18 cellular contexts compared by ENCODE assay signal in genomic region chr6:105831321-105831720, GRCh38.
A peak's percentile ranks its signal among the peaks of the same experiment; 100 is the strongest.
DNase-seq lines count a peak whose midpoint lies in the region; ATAC-seq, FAIRE-seq and TF ChIP-seq lines count a peak whose summit lies in the region.
"Had no signal": no experiment of that assay in that cellular context is flagged by ENCODE, and none has a peak within 500 bp of the region (broad histone marks: within the 10 kb centered on the region; RNA-seq: fewer than 3 reads in every experiment).

No MANE protein-coding gene starts in this region.

- H3K4me3 ChIP-seq in OCI-LY3 (ENCODE audit: low read length) (no peak overlapping the region), K562 (no peak overlapping the region), neutrophil (ENCODE audit: low read depth in 1 of 2, low read length in 1 of 2) (no peak overlapping the region), hepatocyte (no peak overlapping the region)

- no peaks in the 10 kb centered on the region for H3K9me3 ChIP-seq in OCI-LY3 (ENCODE audit: insufficient read depth, low read length)
- H3K9me3 ChIP-seq in K562 (replicated peaks; ENCODE audit: control insufficient read depth, insufficient read depth, low read depth, low read length): no peaks in the 10 kb centered on the region
- H3K9me3 ChIP-seq in neutrophil: no peaks in the 10 kb centered on the region
- no peaks in the 10 kb centered on the region for H3K9me3 ChIP-seq in hepatocyte (ENCODE audit: low read depth)

- H3K4me2 ChIP-seq in OCI-LY3 (ENCODE audit: low read length) (peak overlapping the region; percentile 26), K562 (ENCODE audit: insufficient read depth, low read length) (no peak overlapping the region), hepatocyte (no peak overlapping the region)

- no peak for TF ChIP-seq RAD21 in K562 (CRISPR knock-in tag; conservative IDR thresholded peaks at IDR 0.05 in 1 of 2, IDR thresholded peaks at IDR 0.05 in 1 of 2)

- H3K36me3 ChIP-seq in OCI-LY3 (replicated peaks; ENCODE audit: low read depth, low read length) (no peaks in the 10 kb centered on the region), K562 (ENCODE audit: control insufficient read depth, insufficient read depth, low read length) (no peaks in the 10 kb centered on the region), neutrophil (no peaks in the 10 kb centered on the region), hepatocyte (replicated peaks; ENCODE audit: insufficient read depth, low read depth) (no peaks in the 10 kb centered on the region)

- ATAC-seq in K562: no peak

- no peaks in the 10 kb centered on the region for H3K9me2 ChIP-seq in hepatocyte (replicated peaks; ENCODE audit: insufficient read depth)

- no peak overlapping the region for H2AFZ ChIP-seq in OCI-LY3 (ENCODE audit: low read depth, low read length)
- H2AFZ ChIP-seq in K562 (ENCODE audit: low read depth, low read length): peak overlapping the region; percentile 78; the same call in 1 of the 2 replicates
- no peak overlapping the region for H2AFZ ChIP-seq in hepatocyte

- DNase-seq in NCI-H2171 treated with DMSO at 0.1 percent for 48 hours (lab: John Stamatoyannopoulos, UW) (peak; percentile 21), NCI-H2171 (lab: John Stamatoyannopoulos, UW) (no peak), K562 (ENCODE audit: extremely low read depth in 1 of 4, low spot score in 3 of 4) (no peak), medulla oblongata (ENCODE audit: extremely low spot score) (no peak), hepatocyte (ENCODE audit: low spot score) (no peak)
- DNase-seq in activated effector memory CD4-positive, alpha-beta T cell treated with anti-CD3 and anti-CD28 coated beads, Interleukin-2, amount 50 U/mL, for 16 hours: no peak
- DNase-seq: COR-L47, GOT3, MV-4-11, NCI-H1417 treated with DMSO at 0.1 percent for 48 hours, NCI-H2081 treated with DMSO at 0.1 percent for 48 hours, NCI-H446 treated with DMSO at 0.1 percent for 48 hours, NCI-H774, RPMI8226, SIG-M5 had no signal

- CTCF ChIA-PET in K562 (lab: Yijun Ruan, JAX; ENCODE audit: low intra/inter-chr PET ratio): no interaction called here

- H3K9ac ChIP-seq in OCI-LY3 (ENCODE audit: low read length) (no peak overlapping the region), K562 (ENCODE audit: insufficient read depth in 1 of 2, low read depth in 2 of 2, low read length in 2 of 2) (no peak overlapping the region)

- WGBS in K562 (ENCODE audit: insufficient coverage, low coverage, missing lambda C conversion rate): 61% methylated on average over 3 of the region's 3 CpGs
- 90% methylated on average over 3 of the region's 3 CpGs for WGBS in hepatocyte (ENCODE audit: low lambda C conversion rate, missing lambda C conversion rate)

- H4K20me1 ChIP-seq in OCI-LY3 (ENCODE audit: insufficient read depth, low read length) (no peaks in the 10 kb centered on the region), K562 (replicated peaks; ENCODE audit: control insufficient read depth, insufficient read depth, low read length) (no peaks in the 10 kb centered on the region), hepatocyte (ENCODE audit: insufficient read depth, poor library complexity, severe bottlenecking) (no peaks in the 10 kb centered on the region)

- H3K27me3 ChIP-seq in OCI-LY3 (ENCODE audit: low read depth, low read length) (no peaks in the 10 kb centered on the region), K562 (ENCODE audit: control insufficient read depth in 2 of 2, insufficient read depth in 2 of 2, low read length in 2 of 2) (no peaks in the 10 kb centered on the region), neutrophil (no peaks in the 10 kb centered on the region), hepatocyte (no peaks in the 10 kb centered on the region)

- TF ChIP-seq POLR2A in K562 (conservative IDR thresholded peaks at IDR 0.05): no peak

- in situ Hi-C loops in K562 (cut with MboI): no loop called here

- no peak for TF ChIP-seq CTCF in OCI-LY3 (IDR thresholded peaks at IDR 0.05; ENCODE audit: low read depth, low read length)
- no peak for TF ChIP-seq CTCF in K562 (IDR thresholded peaks at IDR 0.05 in 2 of 3, conservative IDR thresholded peaks at IDR 0.05 in 1 of 3; ENCODE audit: insufficient read depth in 2 of 3, low read depth in 1 of 3, low read length in 3 of 3)
- TF ChIP-seq CTCF in neutrophil (IDR thresholded peaks at IDR 0.05): no peak
- TF ChIP-seq CTCF in hepatocyte (IDR thresholded peaks at IDR 0.05; ENCODE audit: poor library complexity): no peak

- peaks cover 22% of the 10 kb centered on the region for H3K4me1 ChIP-seq in OCI-LY3 (ENCODE audit: low read length)
- peaks cover 0 to 16% of the 10 kb centered on the region in 2 experiments; a peak in 3 of 5 replicates for H3K4me1 ChIP-seq in K562 (replicated peaks in 1 of 2; ENCODE audit: control insufficient read depth in 2 of 2, insufficient read depth in 2 of 2, low read length in 2 of 2)
- H3K4me1 ChIP-seq in neutrophil (ENCODE audit: control insufficient read depth in 1 of 2, insufficient read depth in 1 of 2, low read depth in 1 of 2, low read length in 1 of 2): peaks cover 18 to 31% of the 10 kb centered on the region in 2 experiments
- no peaks in the 10 kb centered on the region for H3K4me1 ChIP-seq in hepatocyte (ENCODE audit: insufficient read depth)

- H3K27ac ChIP-seq in OCI-LY3 (ENCODE audit: low read length) (no peak overlapping the region), K562 (ENCODE audit: extremely low read depth, low read depth, low read length) (no peak overlapping the region), neutrophil (peak overlapping the region; percentile 76), hepatocyte (no peak overlapping the region)

- intact Hi-C loops in K562 (cut with micrococcal nuclease): no loop called here

- POLR2A ChIA-PET in K562 (lab: Yijun Ruan, JAX): interaction anchor here (1.3 kb wide), 1 partner anchor 267 kb away, joined by 3 read pairs; no protein-coding TSS in a partner anchor

- H3K79me2 ChIP-seq in OCI-LY3 (ENCODE audit: low read length) (no peaks in the 10 kb centered on the region), K562 (ENCODE audit: control insufficient read depth, insufficient read depth, low read length) (no peaks in the 10 kb centered on the region), hepatocyte (no peaks in the 10 kb centered on the region)

- FAIRE-seq in K562 (lab: Jason Lieb, UNC): no peak
- FAIRE-seq: A204.1 had no signal

- H3K9me1 ChIP-seq in K562 (ENCODE audit: control insufficient read depth, insufficient read depth, low read length): no peaks in the 10 kb centered on the region

- TF ChIP-seq EP300 in K562 (IDR thresholded peaks at IDR 0.05; ENCODE audit: low read length): no peak

- no TSS peak for BruUV-seq in K562 (replicated peaks; lab: Mats Ljungman, UMichigan)

TF ChIP-seq in K562, 482 proteins besides CTCF, POLR2A, EP300 and RAD21:
- no peak for TF ChIP-seq ZBTB43 (CRISPR knock-in tag; IDR thresholded peaks at IDR 0.05)
- no peak for TF ChIP-seq BCOR (IDR thresholded peaks at IDR 0.05)
- TF ChIP-seq FOXK2 (conservative IDR thresholded peaks at IDR 0.05 in 1 of 2, IDR thresholded peaks at IDR 0.05 in 1 of 2; ENCODE audit: low read depth in 2 of 2): no peak
- TF ChIP-seq GTF2E2 (tag; IDR thresholded peaks at IDR 0.05): no peak
- no peak for TF ChIP-seq CHD2 (IDR thresholded peaks at IDR 0.05; ENCODE audit: low read depth, low read length)
TF ChIP-seq in K562: peak in this region for 0.
